In genomic region chr11:117459121-117459978, GRCh38 we compare ENCODE assay signal across 1 cellular context.
TF ChIP-seq lines count a peak whose summit lies in the region.

No MANE protein-coding gene starts in this region.

TF ChIP-seq in H1, 55 proteins besides CTCF, POLR2A, EP300 and RAD21 (continued from another document):
- TF ChIP-seq TAF7 (optimal IDR thresholded peaks at IDR 0.05; ENCODE audit: borderline replicate concordance, low read depth, low read length) (no peak), BCL11A (IDR thresholded peaks at IDR 0.05; ENCODE audit: low read depth in 2 of 2, low read length in 2 of 2) (no peak), SUZ12 (IDR thresholded peaks at IDR 0.05; ENCODE audit: low read length) (no peak), RXRA (IDR thresholded peaks at IDR 0.05; ENCODE audit: insufficient read depth, low read depth, low read length) (no peak), GABPA (IDR thresholded peaks at IDR 0.05; ENCODE audit: borderline replicate concordance, insufficient read depth, low read length) (no peak), CTBP2 (IDR thresholded peaks at IDR 0.05; ENCODE audit: borderline replicate concordance, insufficient read depth, insufficient read length, low read length) (no peak)
